In the genomic region with DNA sequence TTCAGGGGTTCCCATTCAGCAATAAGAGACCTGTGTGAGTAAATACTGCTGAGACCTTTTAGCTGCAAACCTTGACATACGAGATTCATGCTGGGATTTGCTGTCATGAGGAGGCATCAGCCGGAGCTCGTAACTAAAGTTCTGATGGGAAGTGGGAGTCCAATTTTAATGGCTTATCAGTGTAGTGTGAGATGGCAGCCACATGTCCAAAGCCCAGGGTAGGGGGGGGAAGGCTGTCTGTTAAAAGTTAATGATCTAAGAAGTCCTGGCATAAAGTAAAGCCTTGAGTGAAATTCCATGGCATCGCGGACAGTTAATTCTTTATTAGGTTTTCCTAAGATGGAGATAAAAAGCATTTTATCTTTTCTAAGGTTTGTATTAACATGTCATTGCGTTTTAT, we compare ENCODE assay signal across 26 cellular contexts.
"Had no signal": no experiment of that assay in that cellular context is flagged by ENCODE, and none has a peak within 500 bp of the region (broad histone marks: within the 10 kb centered on the region; RNA-seq: fewer than 3 reads in every experiment).

No MANE protein-coding gene starts in this region.

- H3K27me3 Mint-ChIP-seq: dendritic cell treated with granulocyte-macrophage colony-stimulating factor and Interleukin-4, amounts not matched to agents 40 ng/mL and 50 ng/mL, for 4 days had no signal

- H3K4me1 ChIP-seq: colonic mucosa, esophagus squamous epithelium, gastrocnemius medialis, heart right ventricle, left lung, lower lobe of right lung had no signal

- H3K27ac ChIP-seq: colonic mucosa, dorsolateral prefrontal cortex, epithelial cell of prostate, esophagus squamous epithelium, gastrocnemius medialis, heart right ventricle, left lung, lower lobe of right lung had no signal

- DNase-seq: colonic mucosa; cortex of kidney; dorsolateral prefrontal cortex; effector CD4-positive, alpha-beta T cell; effector memory CD4-positive, alpha-beta T cell; erythroblast; esophagus squamous epithelium; foreskin fibroblast; foreskin melanocyte; gastrocnemius medialis; glutamatergic neuron; heart right ventricle; hippocampal formation; kidney; kidney glomerular epithelial cell; left colon; left lung; left ventricle myocardium superior; lower lobe of right lung; mesenchymal stem cell; mucosa of descending colon; naive B cell; naive thymus-derived CD8-positive, alpha-beta T cell had no signal

- H3K4me1 Mint-ChIP-seq: mesothelial cell of epicardium; naive B cell; naive thymus-derived CD8-positive, alpha-beta T cell had no signal

- H3K9me3 ChIP-seq: colonic mucosa, esophagus squamous epithelium, gastrocnemius medialis, left lung, lower lobe of right lung, mucosa of descending colon had no signal

- H3K36me3 Mint-ChIP-seq: mesothelial cell of epicardium, naive B cell had no signal

- H3K27me3 ChIP-seq: colonic mucosa, dorsolateral prefrontal cortex, esophagus squamous epithelium, gastrocnemius medialis, left lung had no signal

- H3K9me3 Mint-ChIP-seq: dendritic cell treated with granulocyte-macrophage colony-stimulating factor and Interleukin-4, amounts not matched to agents 40 ng/mL and 50 ng/mL, for 4 days had no signal

- H3K4me3 ChIP-seq: colonic mucosa, dorsolateral prefrontal cortex, esophagus squamous epithelium, gastrocnemius medialis, heart right ventricle, left lung, lower lobe of right lung, mucosa of descending colon had no signal

- H3K27ac Mint-ChIP-seq: dendritic cell treated with granulocyte-macrophage colony-stimulating factor and Interleukin-4, amounts not matched to agents 40 ng/mL and 50 ng/mL, for 4 days; mesothelial cell of epicardium; naive B cell; naive thymus-derived CD8-positive, alpha-beta T cell had no signal

- H3K4me3 Mint-ChIP-seq: dendritic cell treated with granulocyte-macrophage colony-stimulating factor and Interleukin-4, amounts not matched to agents 40 ng/mL and 50 ng/mL, for 4 days; mesothelial cell of epicardium; naive B cell; naive thymus-derived CD8-positive, alpha-beta T cell had no signal

- H3K36me3 ChIP-seq: colonic mucosa, esophagus squamous epithelium, gastrocnemius medialis, heart right ventricle, left lung, lower lobe of right lung had no signal
